In the genomic region with DNA sequence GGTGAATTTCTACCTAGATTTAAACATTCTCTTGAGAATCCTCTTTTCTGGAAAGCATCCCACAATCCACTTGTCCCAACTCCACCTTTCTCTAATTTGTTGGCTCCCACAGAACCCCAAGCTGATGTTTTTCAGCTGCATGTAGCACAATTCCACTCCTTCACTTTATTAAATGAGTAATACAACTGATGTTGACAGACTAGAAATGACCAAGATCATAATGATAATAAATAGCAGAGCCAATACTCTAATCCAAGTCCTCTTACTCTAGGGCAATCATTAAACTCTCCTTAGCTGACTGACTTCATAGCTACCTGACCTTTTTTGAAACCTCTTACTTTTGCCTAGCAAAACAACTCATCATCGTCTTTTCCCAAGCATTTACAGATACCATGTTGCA, we compare ENCODE assay signal across 19 cellular contexts. TPM values are rescaled to one million over a fixed set of nuclear protein-coding genes. Genes with fewer than 3 reads are reported as not detected.
DNase-seq lines count a peak whose midpoint lies in the region; ATAC-seq and TF ChIP-seq lines count a peak whose summit lies in the region.
"Had no signal": no experiment of that assay in that cellular context is flagged by ENCODE, and none has a peak within 500 bp of the region (broad histone marks: within the 10 kb centered on the region; RNA-seq: fewer than 3 reads in every experiment).

No MANE protein-coding gene starts in this region.

- 75% methylated on average over 1 of the region's 1 CpG for WGBS in suprapubic skin

- H3K27me3 ChIP-seq in left ventricle myocardium inferior (ENCODE audit: low read depth), result no peaks in the 10 kb centered on the region
- H3K27me3 ChIP-seq in right atrium auricular region, result no peaks in the 10 kb centered on the region
- H3K27me3 ChIP-seq in suprapubic skin, result no peaks in the 10 kb centered on the region
- H3K27me3 ChIP-seq: BLaER1 treated with 17β-estradiol and CSF1 and Interleukin-3, amounts not matched to agents 10 nM and 100 nM had no signal

- ATAC-seq in Right ventricle myocardium inferior (peak; percentile 45), left ventricle myocardium superior (peak; percentile 52), HG03139 (IDR thresholded peaks at IDR 0.05; ENCODE audit: unreplicated experiment) (no peak)
- ATAC-seq: A549; CD8-positive, alpha-beta T cell had no signal

- TF ChIP-seq POLR2A in suprapubic skin (IDR thresholded peaks at IDR 0.05), result no peak

- H3K36me3 ChIP-seq in left ventricle myocardium inferior (no peaks in the 10 kb centered on the region), right atrium auricular region (no peaks in the 10 kb centered on the region), suprapubic skin (no peaks in the 10 kb centered on the region)
- H3K36me3 ChIP-seq: BLaER1 treated with 17β-estradiol and CSF1 and Interleukin-3, amounts not matched to agents 10 nM and 100 nM had no signal

- H3K27ac ChIP-seq in left ventricle myocardium inferior (replicated peaks) (peak overlapping the region; percentile 14), right atrium auricular region (peak overlapping the region in 1 of 2 donors; percentile 2), suprapubic skin (peak overlapping the region; percentile 20)
- H3K27ac ChIP-seq: 22Rv1; A549; BLaER1 treated with 17β-estradiol and CSF1 and Interleukin-3, amounts not matched to agents 10 nM and 100 nM; C4-2B had no signal

- DNase-seq in Right ventricle myocardium inferior (ENCODE audit: missing footprints) (no peak), cardiac septum (ENCODE audit: low spot score) (no peak), left ventricle myocardium inferior (no peak), right atrium auricular region (ENCODE audit: low spot score) (no peak), left ventricle myocardium superior (no peak), suprapubic skin (ENCODE audit: low spot score in 2 of 2) (no peak), HuH-7 (ENCODE audit: low spot score) (no peak)
- DNase-seq: AML-193; Caco-2; Calu3; CD4-positive, alpha-beta T cell; CD8-positive, alpha-beta T cell; DMS79 treated with DMSO at 0.1 percent for 48 hours; GF-D8 had no signal

- TF ChIP-seq EP300 in suprapubic skin (IDR thresholded peaks at IDR 0.05), result no peak

- TF ChIP-seq CTCF in left ventricle myocardium inferior (IDR thresholded peaks at IDR 0.05; ENCODE audit: borderline replicate concordance) (no peak), right atrium auricular region (IDR thresholded peaks at IDR 0.05) (no peak), suprapubic skin (IDR thresholded peaks at IDR 0.05) (no peak)

- intact Hi-C loops in Right ventricle myocardium inferior (cut with DNase I) (no loop called here), cardiac septum (cut with DNase I) (no loop called here), left ventricle myocardium inferior (cut with micrococcal nuclease) (no loop called here), left ventricle myocardium superior (cut with micrococcal nuclease) (no loop called here)

- H3K9me3 ChIP-seq in left ventricle myocardium inferior (replicated peaks), result no peaks in the 10 kb centered on the region
- no peaks in the 10 kb centered on the region for H3K9me3 ChIP-seq in right atrium auricular region
- H3K9me3 ChIP-seq in suprapubic skin, result no peaks in the 10 kb centered on the region
- H3K9me3 ChIP-seq: A549, Caco-2 had no signal

- H3K4me3 ChIP-seq in left ventricle myocardium inferior, result no peak overlapping the region
- H3K4me3 ChIP-seq in right atrium auricular region, result no peak overlapping the region
- H3K4me3 ChIP-seq in suprapubic skin, result no peak overlapping the region
- H3K4me3 ChIP-seq: A549; BLaER1 treated with 17β-estradiol and CSF1 and Interleukin-3, amounts not matched to agents 10 nM and 100 nM had no signal

- H3K4me1 ChIP-seq in left ventricle myocardium inferior, result peaks cover 13% of the 10 kb centered on the region
- H3K4me1 ChIP-seq in right atrium auricular region, result peaks cover 0 to 10% of the 10 kb centered on the region in 2 donors
- H3K4me1 ChIP-seq in suprapubic skin, result peaks cover 23% of the 10 kb centered on the region
- H3K4me1 ChIP-seq: A549, Caco-2 had no signal

RNA-seq across cellular contexts. Expression of gene STARD13, which starts 27.9 kb away (rescaled TPM):
- total RNA-seq in Right ventricle myocardium inferior, result 36.4 TPM
- total RNA-seq in cardiac septum, result 26.9 TPM
- total RNA-seq in left ventricle myocardium inferior, result 29.9 TPM
- total RNA-seq in right atrium auricular region, result 10 to 100 TPM; 21.6 to 23.3 TPM
- total RNA-seq in left ventricle myocardium superior, result 41.1 TPM
- 10 to 100 TPM in 3 of 4 donors, 1 to 10 TPM in 1; 7.9 to 31.4 (median 15.9) TPM for total RNA-seq in suprapubic skin
- total RNA-seq: CD4-positive, alpha-beta T cell; CD8-positive, alpha-beta T cell had no signal
